ENCODE assay signal across 8 cellular contexts in genomic region chr21:45521241-45521640, GRCh38.
"Had no signal": no experiment of that assay in that cellular context is flagged by ENCODE, and none has a peak within 500 bp of the region (broad histone marks: within the 10 kb centered on the region; RNA-seq: fewer than 3 reads in every experiment).

No MANE protein-coding gene starts in this region.

- H3K4me3 ChIP-seq: GM23248, HAP-1 had no signal

- DNase-seq: GM23248, GOT3, H7, IMR-90, KBM-7 had no signal

- H3K27ac ChIP-seq: GM23248, KMS-11 had no signal

- ATAC-seq: HCT116 had no signal

- H3K9me3 ChIP-seq: HAP-1 had no signal
